In genomic region chr2:28751956-28752607, GRCh38 we compare ENCODE assay signal across 1 cellular context.
A peak's percentile ranks its signal among the peaks of the same experiment; 100 is the strongest.
TF ChIP-seq lines count a peak whose summit lies in the region.

No MANE protein-coding gene starts in this region.

TF ChIP-seq in HepG2, 621 proteins besides CTCF, POLR2A, EP300 and RAD21 (continued from another document and continues in another):
- TF ChIP-seq ZNF710 (CRISPR knock-in tag; IDR thresholded peaks at IDR 0.05; ENCODE audit: borderline replicate concordance) (peak; percentile 20; the same call in 1 of the 2 replicates), ZNF616 (CRISPR knock-in tag; IDR thresholded peaks at IDR 0.05; ENCODE audit: low read depth) (peak; percentile 53; the same call in 1 of the 2 replicates), CEBPZ (IDR thresholded peaks at IDR 0.05; ENCODE audit: low read length) (no peak), MBD4 (IDR thresholded peaks at IDR 0.05; ENCODE audit: borderline replicate concordance, low read length) (no peak), ZNF3 (CRISPR knock-in tag; IDR thresholded peaks at IDR 0.05) (no peak), REPIN1 (CRISPR knock-in tag; IDR thresholded peaks at IDR 0.05; ENCODE audit: borderline replicate concordance, low read depth) (no peak), ZNF350 (CRISPR knock-in tag; IDR thresholded peaks at IDR 0.05; ENCODE audit: borderline replicate concordance, low read depth) (no peak; the same call in 1 of the 2 replicates), FOXJ3 (CRISPR knock-in tag; IDR thresholded peaks at IDR 0.05; ENCODE audit: borderline replicate concordance) (no peak), ATF3 (CRISPR knock-in tag; IDR thresholded peaks at IDR 0.05) (peak; percentile 10; the same call in 1 of the 2 replicates), NFIB (CRISPR knock-in tag; IDR thresholded peaks at IDR 0.05; ENCODE audit: borderline replicate concordance) (no peak), GLI4 (CRISPR knock-in tag; IDR thresholded peaks at IDR 0.05; ENCODE audit: borderline replicate concordance) (no peak), SMARCE1 (IDR thresholded peaks at IDR 0.05; ENCODE audit: borderline replicate concordance) (no peak), ZNF777 (CRISPR knock-in tag; IDR thresholded peaks at IDR 0.05) (peak; percentile 18; the same call in 1 of the 2 replicates), ZNF883 (CRISPR knock-in tag; IDR thresholded peaks at IDR 0.05; ENCODE audit: not compliant biosample characterization) (no peak), ASH2L (IDR thresholded peaks at IDR 0.05; ENCODE audit: insufficient read length, low read depth, low read length) (peak; percentile 85), RFX3 (CRISPR knock-in tag; IDR thresholded peaks at IDR 0.05) (no peak), ATAD3A (CRISPR knock-in tag; IDR thresholded peaks at IDR 0.05) (no peak), SP5 (CRISPR knock-in tag; IDR thresholded peaks at IDR 0.05; ENCODE audit: borderline replicate concordance, low read depth) (no peak), SALL2 (CRISPR knock-in tag; IDR thresholded peaks at IDR 0.05) (no peak; the same call in none of the 2 replicates), KAT7 (CRISPR knock-in tag; IDR thresholded peaks at IDR 0.05; ENCODE audit: borderline replicate concordance) (no peak), HIC2 (CRISPR knock-in tag; IDR thresholded peaks at IDR 0.05; ENCODE audit: low read depth) (no peak), EZH2 (conservative IDR thresholded peaks at IDR 0.05; ENCODE audit: low read depth, low read length) (no peak), REXO4 (CRISPR knock-in tag; IDR thresholded peaks at IDR 0.05; ENCODE audit: borderline replicate concordance) (no peak), ZSCAN21 (CRISPR knock-in tag; IDR thresholded peaks at IDR 0.05; ENCODE audit: borderline replicate concordance) (no peak; the same call in none of the 2 replicates), PLRG1 (conservative IDR thresholded peaks at IDR 0.05) (no peak), NAIF1 (CRISPR knock-in tag; IDR thresholded peaks at IDR 0.05; ENCODE audit: borderline replicate concordance) (no peak), ZNF530 (CRISPR knock-in tag; IDR thresholded peaks at IDR 0.05; ENCODE audit: low read depth) (no peak), ZKSCAN8 (CRISPR knock-in tag; IDR thresholded peaks at IDR 0.05; ENCODE audit: borderline replicate concordance) (peak; percentile 3; the same call in 1 of the 2 replicates), ZSCAN9 (CRISPR knock-in tag; IDR thresholded peaks at IDR 0.05; ENCODE audit: borderline replicate concordance) (no peak), GATAD2A (CRISPR knock-in tag; IDR thresholded peaks at IDR 0.05) (no peak), BCL6 (CRISPR knock-in tag; IDR thresholded peaks at IDR 0.05) (no peak), LRRFIP1 (CRISPR knock-in tag; conservative IDR thresholded peaks at IDR 0.05) (no peak), ARNTL (CRISPR knock-in tag; IDR thresholded peaks at IDR 0.05) (peak; percentile 71; the same call in 1 of the 2 replicates), PHF20 (CRISPR knock-in tag; IDR thresholded peaks at IDR 0.05) (no peak), KLF6 (CRISPR knock-in tag; IDR thresholded peaks at IDR 0.05) (no peak), U2AF2 (IDR thresholded peaks at IDR 0.05; ENCODE audit: low read depth, low read length) (no peak), NFE2L2 (IDR thresholded peaks at IDR 0.05; ENCODE audit: low read length) (no peak), NR2C2 (CRISPR knock-in tag; IDR thresholded peaks at IDR 0.05; ENCODE audit: borderline replicate concordance) (no peak), GATAD1 (CRISPR knock-in tag; IDR thresholded peaks at IDR 0.05) (no peak), ZNF773 (CRISPR knock-in tag; IDR thresholded peaks at IDR 0.05; ENCODE audit: borderline replicate concordance) (no peak; the same call in 1 of the 2 replicates), GFI1 (CRISPR knock-in tag; IDR thresholded peaks at IDR 0.05; ENCODE audit: borderline replicate concordance) (no peak), ZNF552 (CRISPR knock-in tag; IDR thresholded peaks at IDR 0.05; ENCODE audit: borderline replicate concordance) (no peak), MTF2 (CRISPR knock-in tag; IDR thresholded peaks at IDR 0.05; ENCODE audit: borderline replicate concordance) (peak; percentile 77; the same call in 1 of the 2 replicates), CHCHD3 (CRISPR knock-in tag; IDR thresholded peaks at IDR 0.05) (peak; percentile 89; the same call in 1 of the 2 replicates)
- TF ChIP-seq, protein P1, sequence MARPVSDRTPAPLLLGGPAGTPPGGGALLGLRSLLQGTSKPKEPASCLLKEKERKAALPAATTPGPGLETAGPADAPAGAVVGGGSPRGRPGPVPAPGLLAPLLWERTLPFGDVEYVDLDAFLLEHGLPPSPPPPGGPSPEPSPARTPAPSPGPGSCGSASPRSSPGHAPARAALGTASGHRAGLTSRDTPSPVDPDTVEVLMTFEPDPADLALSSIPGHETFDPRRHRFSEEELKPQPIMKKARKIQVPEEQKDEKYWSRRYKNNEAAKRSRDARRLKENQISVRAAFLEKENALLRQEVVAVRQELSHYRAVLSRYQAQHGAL (CRISPR knock-in tag; IDR thresholded peaks at IDR 0.05; ENCODE audit: not compliant biosample characterization): no peak
- TF ChIP-seq, protein P2, sequence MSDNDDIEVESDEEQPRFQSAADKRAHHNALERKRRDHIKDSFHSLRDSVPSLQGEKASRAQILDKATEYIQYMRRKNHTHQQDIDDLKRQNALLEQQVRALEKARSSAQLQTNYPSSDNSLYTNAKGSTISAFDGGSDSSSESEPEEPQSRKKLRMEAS (IDR thresholded peaks at IDR 0.05): no peak
- TF ChIP-seq, protein P3, sequence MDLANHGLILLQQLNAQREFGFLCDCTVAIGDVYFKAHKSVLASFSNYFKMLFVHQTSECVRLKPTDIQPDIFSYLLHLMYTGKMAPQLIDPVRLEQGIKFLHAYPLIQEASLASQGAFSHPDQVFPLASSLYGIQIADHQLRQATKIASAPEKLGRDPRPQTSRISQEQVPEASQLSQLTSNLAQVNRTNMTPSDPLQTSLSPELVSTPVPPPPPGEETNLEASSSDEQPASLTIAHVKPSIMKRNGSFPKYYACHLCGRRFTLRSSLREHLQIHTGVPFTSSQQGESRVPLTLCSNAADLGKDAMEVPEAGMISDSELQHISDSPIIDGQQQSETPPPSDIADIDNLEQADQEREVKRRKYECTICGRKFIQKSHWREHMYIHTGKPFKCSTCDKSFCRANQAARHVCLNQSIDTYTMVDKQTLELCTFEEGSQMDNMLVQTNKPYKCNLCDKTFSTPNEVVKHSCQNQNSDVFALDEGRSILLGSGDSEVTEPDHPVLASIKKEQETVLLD (CRISPR knock-in tag; IDR thresholded peaks at IDR 0.05; ENCODE audit: low read depth): no peak
- TF ChIP-seq, protein P4, sequence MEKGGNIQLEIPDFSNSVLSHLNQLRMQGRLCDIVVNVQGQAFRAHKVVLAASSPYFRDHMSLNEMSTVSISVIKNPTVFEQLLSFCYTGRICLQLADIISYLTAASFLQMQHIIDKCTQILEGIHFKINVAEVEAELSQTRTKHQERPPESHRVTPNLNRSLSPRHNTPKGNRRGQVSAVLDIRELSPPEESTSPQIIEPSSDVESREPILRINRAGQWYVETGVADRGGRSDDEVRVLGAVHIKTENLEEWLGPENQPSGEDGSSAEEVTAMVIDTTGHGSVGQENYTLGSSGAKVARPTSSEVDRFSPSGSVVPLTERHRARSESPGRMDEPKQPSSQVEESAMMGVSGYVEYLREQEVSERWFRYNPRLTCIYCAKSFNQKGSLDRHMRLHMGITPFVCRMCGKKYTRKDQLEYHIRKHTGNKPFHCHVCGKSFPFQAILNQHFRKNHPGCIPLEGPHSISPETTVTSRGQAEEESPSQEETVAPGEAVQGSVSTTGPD (CRISPR knock-in tag; IDR thresholded peaks at IDR 0.05): no peak
- TF ChIP-seq, protein P5, sequence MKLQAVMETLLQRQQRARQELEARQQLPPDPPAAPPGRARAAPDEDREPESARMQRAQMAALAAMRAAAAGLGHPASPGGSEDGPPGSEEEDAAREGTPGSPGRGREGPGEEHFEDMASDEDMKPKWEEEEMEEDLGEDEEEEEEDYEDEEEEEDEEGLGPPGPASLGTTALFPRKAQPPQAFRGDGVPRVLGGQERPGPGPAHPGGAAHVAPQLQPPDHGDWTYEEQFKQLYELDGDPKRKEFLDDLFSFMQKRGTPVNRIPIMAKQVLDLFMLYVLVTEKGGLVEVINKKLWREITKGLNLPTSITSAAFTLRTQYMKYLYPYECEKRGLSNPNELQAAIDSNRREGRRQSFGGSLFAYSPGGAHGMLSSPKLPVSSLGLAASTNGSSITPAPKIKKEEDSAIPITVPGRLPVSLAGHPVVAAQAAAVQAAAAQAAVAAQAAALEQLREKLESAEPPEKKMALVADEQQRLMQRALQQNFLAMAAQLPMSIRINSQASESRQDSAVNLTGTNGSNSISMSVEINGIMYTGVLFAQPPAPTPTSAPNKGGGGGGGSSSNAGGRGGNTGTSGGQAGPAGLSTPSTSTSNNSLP (IDR thresholded peaks at IDR 0.05; ENCODE audit: low read depth, low read length): no peak
- TF ChIP-seq, protein P6, sequence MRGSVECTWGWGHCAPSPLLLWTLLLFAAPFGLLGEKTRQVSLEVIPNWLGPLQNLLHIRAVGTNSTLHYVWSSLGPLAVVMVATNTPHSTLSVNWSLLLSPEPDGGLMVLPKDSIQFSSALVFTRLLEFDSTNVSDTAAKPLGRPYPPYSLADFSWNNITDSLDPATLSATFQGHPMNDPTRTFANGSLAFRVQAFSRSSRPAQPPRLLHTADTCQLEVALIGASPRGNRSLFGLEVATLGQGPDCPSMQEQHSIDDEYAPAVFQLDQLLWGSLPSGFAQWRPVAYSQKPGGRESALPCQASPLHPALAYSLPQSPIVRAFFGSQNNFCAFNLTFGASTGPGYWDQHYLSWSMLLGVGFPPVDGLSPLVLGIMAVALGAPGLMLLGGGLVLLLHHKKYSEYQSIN (CRISPR knock-in tag; IDR thresholded peaks at IDR 0.05; ENCODE audit: borderline replicate concordance): no peak
